Comparison of ENCODE assay signal across 8 cellular contexts in genomic region chr1:149997585-149998262, GRCh38. TPM values are rescaled to one million over a fixed set of nuclear protein-coding genes. Genes with fewer than 3 reads are reported as not detected.
DNase-seq lines count a peak whose midpoint lies in the region; ATAC-seq and TF ChIP-seq lines count a peak whose summit lies in the region.

No MANE protein-coding gene starts in this region.

- H3K36me3 ChIP-seq in BE2C, result peaks cover 13% of the 10 kb centered on the region

- TF ChIP-seq CTCF in BE2C (IDR thresholded peaks at IDR 0.05; ENCODE audit: low read depth, low read length), result no peak

- no peak overlapping the region for H3K4me3 Mint-ChIP-seq in activated CD4-positive, alpha-beta T cell treated with anti-CD3 and anti-CD28 coated beads for 36 hours
- no peak overlapping the region for H3K4me3 Mint-ChIP-seq in activated CD4-positive, alpha-beta T cell treated with anti-CD3 and anti-CD28 coated beads, Interleukin-2, amount 10 ng/mL, durations not matched to agents 7 days and 5 days

- H3K36me3 Mint-ChIP-seq in activated CD4-positive, alpha-beta T cell treated with anti-CD3 and anti-CD28 coated beads for 36 hours (ENCODE audit: low read depth), result peaks cover 49% of the 10 kb centered on the region
- peaks cover 10% of the 10 kb centered on the region for H3K36me3 Mint-ChIP-seq in activated CD4-positive, alpha-beta T cell treated with anti-CD3 and anti-CD28 coated beads, Interleukin-2, amount 10 ng/mL, durations not matched to agents 7 days and 5 days (ENCODE audit: low read depth)

- H3K9me3 ChIP-seq in BE2C, result no peaks in the 10 kb centered on the region

- intact Hi-C loops in activated CD4-positive, alpha-beta T cell treated with anti-CD3 and anti-CD28 coated beads for 36 hours (cut with DNase I, micrococcal nuclease), result loop anchor here in 1 of 2 experiments (1.0 kb wide), 1 partner anchor 10 kb away; no protein-coding TSS in a partner anchor

- CTCF ChIA-PET in activated CD4-positive, alpha-beta T cell treated with anti-CD3 and anti-CD28 coated beads for 36 hours (lab: Charles Lee), result interaction anchor here (1.4 to 4.0 kb wide), 4 partner anchors 11 to 35 kb away, joined by 3 to 34 read pairs (median 6); partner anchors contain the start of gene OTUD7B
- CTCF ChIA-PET in activated CD4-positive, alpha-beta T cell treated with anti-CD3 and anti-CD28 coated beads, Interleukin-2, amount 10 ng/mL, durations not matched to agents 7 days and 5 days (lab: Charles Lee), result interaction anchor here (0.8 to 1.1 kb wide), 3 partner anchors 12 to 189 kb away, joined by 3 to 5 read pairs (median 3); partner anchors contain the start of gene OTUD7B

- peak overlapping the region; percentile 55 for H3K27ac Mint-ChIP-seq in activated CD4-positive, alpha-beta T cell treated with anti-CD3 and anti-CD28 coated beads for 36 hours
- H3K27ac Mint-ChIP-seq in activated CD4-positive, alpha-beta T cell treated with anti-CD3 and anti-CD28 coated beads, Interleukin-2, amount 10 ng/mL, durations not matched to agents 7 days and 5 days, result no peak overlapping the region

- H3K4me1 ChIP-seq in BE2C, result peaks cover 5% of the 10 kb centered on the region; the same call in 1 of the 2 replicates

- no peaks in the 10 kb centered on the region for H3K27me3 ChIP-seq in BE2C

- DNase-seq in activated CD4-positive, alpha-beta T cell treated with anti-CD3 and anti-CD28 coated beads for 36 hours, result no peak
- DNase-seq in activated CD4-positive, alpha-beta T cell treated with anti-CD3 and anti-CD28 coated beads, Interleukin-2, amount 10 ng/mL, durations not matched to agents 7 days and 5 days, result no peak
- peak; percentile 93 for DNase-seq in SKM-1 treated with dmso at 0.1 percent for 144 hours (lab: John Stamatoyannopoulos, UW; ENCODE audit: unreplicated experiment)
- peak; percentile 37 for DNase-seq in stimulated activated CD8-positive, alpha-beta memory T cell treated with anti-CD3 and anti-CD28 coated beads, Interleukin-4, amount 100 ng/mL, for 48 hours
- DNase-seq in middle frontal gyrus (ENCODE audit: extremely low spot score, low spot score), result no peak
- DNase-seq in NCI-H2171 treated with DMSO at 0.1 percent for 48 hours (lab: John Stamatoyannopoulos, UW), result no peak
- no peak for DNase-seq in BE2C

- no peak overlapping the region for H3K4me3 ChIP-seq in BE2C (ENCODE audit: low read depth, low read length)

- H3K9me3 Mint-ChIP-seq in activated CD4-positive, alpha-beta T cell treated with anti-CD3 and anti-CD28 coated beads for 36 hours (ENCODE audit: low read depth), result no peaks in the 10 kb centered on the region
- no peaks in the 10 kb centered on the region for H3K9me3 Mint-ChIP-seq in activated CD4-positive, alpha-beta T cell treated with anti-CD3 and anti-CD28 coated beads, Interleukin-2, amount 10 ng/mL, durations not matched to agents 7 days and 5 days

- ATAC-seq in activated CD4-positive, alpha-beta T cell treated with anti-CD3 and anti-CD28 coated beads for 36 hours, result peak; percentile 28
- peak; percentile 67 for ATAC-seq in HG02884 (IDR thresholded peaks at IDR 0.05; ENCODE audit: unreplicated experiment)

- H3K27me3 Mint-ChIP-seq in activated CD4-positive, alpha-beta T cell treated with anti-CD3 and anti-CD28 coated beads for 36 hours, result no peaks in the 10 kb centered on the region
- H3K27me3 Mint-ChIP-seq in activated CD4-positive, alpha-beta T cell treated with anti-CD3 and anti-CD28 coated beads, Interleukin-2, amount 10 ng/mL, durations not matched to agents 7 days and 5 days, result no peaks in the 10 kb centered on the region

- peaks cover 57% of the 10 kb centered on the region for H3K4me1 Mint-ChIP-seq in activated CD4-positive, alpha-beta T cell treated with anti-CD3 and anti-CD28 coated beads for 36 hours
- peaks cover 21% of the 10 kb centered on the region for H3K4me1 Mint-ChIP-seq in activated CD4-positive, alpha-beta T cell treated with anti-CD3 and anti-CD28 coated beads, Interleukin-2, amount 10 ng/mL, durations not matched to agents 7 days and 5 days

- POLR2A ChIA-PET in activated CD4-positive, alpha-beta T cell treated with anti-CD3 and anti-CD28 coated beads for 36 hours (lab: Charles Lee), result interaction anchor here (0.9 to 1.4 kb wide), 3 partner anchors 10 to 110 kb away, joined by 3 to 5 read pairs (median 4); a partner anchor contains a TSS
- POLR2A ChIA-PET in activated CD4-positive, alpha-beta T cell treated with anti-CD3 and anti-CD28 coated beads, Interleukin-2, amount 10 ng/mL, durations not matched to agents 7 days and 5 days (lab: Charles Lee), result no interaction called here

RNA-seq across cellular contexts. Expression of gene OTUD7B, which starts 12.8 kb away (rescaled TPM):
- 10 to 100 TPM; 18.5 to 20.1 TPM for total RNA-seq in activated CD4-positive, alpha-beta T cell treated with anti-CD3 and anti-CD28 coated beads for 36 hours
- 10 to 100 TPM in 1 of 2 experiments, 1 to 10 TPM in 1; 9.9 to 10.6 TPM for total RNA-seq in activated CD4-positive, alpha-beta T cell treated with anti-CD3 and anti-CD28 coated beads, Interleukin-2, amount 10 ng/mL, durations not matched to agents 7 days and 5 days
- polyA plus RNA-seq in BE2C (2012; ENCODE audit: insufficient read depth, insufficient read length, low read depth), result 4.1 TPM

Comparison
In these comparisons a context has a peak if more than half of its experiments do, and no peak if none do; other contexts are left out.
1. DNase-seq: peak in SKM-1 treated with dmso at 0.1 percent for 144 hours (single experiment) and stimulated activated CD8-positive, alpha-beta memory T cell treated with anti-CD3 and anti-CD28 coated beads, Interleukin-4, amount 100 ng/mL, for 48 hours (single experiment); none in activated CD4-positive, alpha-beta T cell treated with anti-CD3 and anti-CD28 coated beads for 36 hours (single experiment), activated CD4-positive, alpha-beta T cell treated with anti-CD3 and anti-CD28 coated beads, Interleukin-2, amount 10 ng/mL, durations not matched to agents 7 days and 5 days (single experiment), middle frontal gyrus (single experiment), NCI-H2171 treated with DMSO at 0.1 percent for 48 hours (single experiment) and BE2C (single experiment).